Comparison of ENCODE assay signal across 10 cellular contexts in the genomic region with DNA sequence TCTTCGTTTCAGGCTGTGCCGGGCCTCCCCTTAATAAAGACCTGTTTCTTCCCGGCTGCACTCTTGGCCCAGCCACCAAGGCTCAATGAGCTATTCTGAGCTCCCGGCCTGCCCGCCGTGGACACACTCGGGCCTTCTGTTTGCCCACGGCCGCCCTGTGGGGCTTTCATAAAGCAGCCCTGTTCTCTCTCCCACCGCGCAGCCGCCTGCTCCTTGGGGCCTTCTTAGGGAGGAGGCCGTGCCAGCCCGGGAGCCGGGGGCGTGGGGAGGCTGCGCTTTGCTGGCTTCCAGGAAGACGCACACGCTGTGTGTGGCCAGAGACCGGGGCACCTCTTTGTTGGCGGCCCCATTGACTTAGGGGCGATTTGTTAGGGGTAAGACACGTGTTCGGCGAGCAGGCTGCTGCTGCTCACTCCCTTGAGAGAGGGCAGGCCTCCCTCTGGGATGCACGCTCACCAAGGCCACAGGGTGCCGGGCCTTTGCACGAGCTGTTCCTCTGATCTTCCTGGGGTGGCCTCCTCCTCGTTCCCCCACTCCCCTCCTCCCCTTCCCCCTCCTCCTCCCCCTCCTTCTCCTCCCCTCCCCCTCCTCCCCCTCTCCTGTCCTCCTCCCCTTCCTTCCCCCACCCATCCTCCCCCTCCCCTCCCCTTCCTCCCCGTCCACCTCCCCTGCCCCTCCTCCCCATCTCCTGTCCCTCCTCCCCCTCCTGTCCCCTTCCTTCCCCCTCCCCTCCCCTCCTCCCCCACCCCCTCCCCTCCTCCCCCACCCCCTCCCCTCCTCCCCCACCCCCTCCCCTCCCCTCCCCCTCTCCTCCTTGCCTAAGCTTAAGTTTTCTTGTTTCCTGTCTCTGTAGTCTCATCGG. TPM values are rescaled to one million over a fixed set of nuclear protein-coding genes. Genes with fewer than 3 reads are reported as not detected.
DNase-seq lines count a peak whose midpoint lies in the region; ATAC-seq and TF ChIP-seq lines count a peak whose summit lies in the region.
"Had no signal": no experiment of that assay in that cellular context is flagged by ENCODE, and none has a peak within 500 bp of the region (broad histone marks: within the 10 kb centered on the region; RNA-seq: fewer than 3 reads in every experiment).

No MANE protein-coding gene starts in this region.

- H3K4me3 ChIP-seq in ACC112 (ENCODE audit: low read depth, low read length) = peak overlapping the region; percentile 58
- peak overlapping the region; percentile 21 for H3K4me3 ChIP-seq in neural progenitor cell

- H3K27me3 Mint-ChIP-seq in neural progenitor cell (ENCODE audit: insufficient read depth, low read depth) = peaks cover 19% of the 10 kb centered on the region

- H3K27ac Mint-ChIP-seq in neural progenitor cell = peak overlapping the region; percentile 63

- peaks cover 24% of the 10 kb centered on the region for H3K4me1 ChIP-seq in ACC112 (ENCODE audit: control insufficient read depth, insufficient read depth, low read length, unreplicated experiment)
- H3K4me1 ChIP-seq in neural progenitor cell = peaks cover 12% of the 10 kb centered on the region

- H3K9ac ChIP-seq in neural progenitor cell = no peak overlapping the region

- H4K20me1 ChIP-seq in neural progenitor cell (ENCODE audit: low read depth) = no peaks in the 10 kb centered on the region

- no peaks in the 10 kb centered on the region for H3K9me3 ChIP-seq in neural progenitor cell (ENCODE audit: low read depth)
- H3K9me3 ChIP-seq: right lobe of liver had no signal

- no peaks in the 10 kb centered on the region for H3K36me3 ChIP-seq in ACC112 (ENCODE audit: insufficient read depth, low read length)
- no peaks in the 10 kb centered on the region for H3K36me3 ChIP-seq in neural progenitor cell
- H3K36me3 ChIP-seq: right lobe of liver had no signal

- H3K4me2 ChIP-seq in neural progenitor cell = peak overlapping the region; percentile 57

- peak overlapping the region; percentile 28 for H2AFZ ChIP-seq in ACC112 (ENCODE audit: low read length, unreplicated experiment)
- peak overlapping the region; percentile 50 for H2AFZ ChIP-seq in neural progenitor cell (replicated peaks)

- peak overlapping the region; percentile 75 for H3K4me3 Mint-ChIP-seq in neural progenitor cell

- no peaks in the 10 kb centered on the region for H3K9me3 Mint-ChIP-seq in neural progenitor cell

- peaks cover 32% of the 10 kb centered on the region for H3K4me1 Mint-ChIP-seq in neural progenitor cell

- DNase-seq in RPMI7951 (ENCODE audit: low read depth) (peak; percentile 84), fibroblast of gingiva (ENCODE audit: low read depth) (peak; percentile 62), neural progenitor cell (ENCODE audit: low spot score) (peak; percentile 86), Kasumi-1 (lab: John Stamatoyannopoulos, UW) (no peak), cortex of kidney (lab: John Stamatoyannopoulos, UW) (no peak)
- no peak for DNase-seq in stimulated activated CD8-positive, alpha-beta memory T cell treated with anti-CD3 and anti-CD28 coated beads, Interleukin-4, amount 100 ng/mL, for 48 hours

- peaks cover 24% of the 10 kb centered on the region for H3F3A ChIP-seq in neural progenitor cell (ENCODE audit: low read depth)

- ATAC-seq in SK-N-SH treated with all-trans-retinoic acid at 6 μM for 48 hours = no peak
- ATAC-seq: right lobe of liver had no signal

- H3K27ac ChIP-seq in ACC112 (ENCODE audit: low read depth, low read length) (peak overlapping the region; percentile 26), neural progenitor cell (peak overlapping the region; percentile 63)

- no peak for TF ChIP-seq CTCF in neural progenitor cell (IDR thresholded peaks at IDR 0.05)

- H3K36me3 Mint-ChIP-seq in neural progenitor cell = no peaks in the 10 kb centered on the region

- H3K27me3 ChIP-seq in ACC112 (ENCODE audit: insufficient read depth, low read length) (no peaks in the 10 kb centered on the region), neural progenitor cell (no peaks in the 10 kb centered on the region)
- H3K27me3 ChIP-seq: right lobe of liver had no signal

- H3K79me2 ChIP-seq in ACC112 (ENCODE audit: control insufficient read depth, insufficient read depth, low read length, unreplicated experiment) = no peaks in the 10 kb centered on the region
- H3K79me2 ChIP-seq in neural progenitor cell (ENCODE audit: low read depth) = no peaks in the 10 kb centered on the region

TF ChIP-seq in SK-N-SH treated with all-trans-retinoic acid at 6 μM for 48 hours, 23 proteins besides CTCF, POLR2A, EP300 and RAD21:
- TF ChIP-seq, protein P1, sequence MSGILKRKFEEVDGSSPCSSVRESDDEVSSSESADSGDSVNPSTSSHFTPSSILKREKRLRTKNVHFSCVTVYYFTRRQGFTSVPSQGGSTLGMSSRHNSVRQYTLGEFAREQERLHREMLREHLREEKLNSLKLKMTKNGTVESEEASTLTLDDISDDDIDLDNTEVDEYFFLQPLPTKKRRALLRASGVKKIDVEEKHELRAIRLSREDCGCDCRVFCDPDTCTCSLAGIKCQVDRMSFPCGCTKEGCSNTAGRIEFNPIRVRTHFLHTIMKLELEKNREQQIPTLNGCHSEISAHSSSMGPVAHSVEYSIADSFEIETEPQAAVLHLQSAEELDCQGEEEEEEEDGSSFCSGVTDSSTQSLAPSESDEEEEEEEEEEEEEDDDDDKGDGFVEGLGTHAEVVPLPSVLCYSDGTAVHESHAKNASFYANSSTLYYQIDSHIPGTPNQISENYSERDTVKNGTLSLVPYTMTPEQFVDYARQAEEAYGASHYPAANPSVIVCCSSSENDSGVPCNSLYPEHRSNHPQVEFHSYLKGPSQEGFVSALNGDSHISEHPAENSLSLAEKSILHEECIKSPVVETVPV (CRISPR knock-in tag; IDR thresholded peaks at IDR 0.05) = no peak
- TF ChIP-seq ARNTL (CRISPR knock-in tag; IDR thresholded peaks at IDR 0.05; ENCODE audit: borderline replicate concordance, low read depth) (no peak), ZC3H10 (CRISPR knock-in tag; IDR thresholded peaks at IDR 0.05) (no peak), CSDC2 (CRISPR knock-in tag; IDR thresholded peaks at IDR 0.05) (no peak), RARB (CRISPR knock-in tag; IDR thresholded peaks at IDR 0.05) (no peak), BACH2 (CRISPR knock-in tag; IDR thresholded peaks at IDR 0.05; ENCODE audit: borderline replicate concordance) (no peak), ZNF70 (CRISPR knock-in tag; IDR thresholded peaks at IDR 0.05) (no peak), ZNF8 (CRISPR knock-in tag; IDR thresholded peaks at IDR 0.05) (no peak)
- TF ChIP-seq, protein P2, sequence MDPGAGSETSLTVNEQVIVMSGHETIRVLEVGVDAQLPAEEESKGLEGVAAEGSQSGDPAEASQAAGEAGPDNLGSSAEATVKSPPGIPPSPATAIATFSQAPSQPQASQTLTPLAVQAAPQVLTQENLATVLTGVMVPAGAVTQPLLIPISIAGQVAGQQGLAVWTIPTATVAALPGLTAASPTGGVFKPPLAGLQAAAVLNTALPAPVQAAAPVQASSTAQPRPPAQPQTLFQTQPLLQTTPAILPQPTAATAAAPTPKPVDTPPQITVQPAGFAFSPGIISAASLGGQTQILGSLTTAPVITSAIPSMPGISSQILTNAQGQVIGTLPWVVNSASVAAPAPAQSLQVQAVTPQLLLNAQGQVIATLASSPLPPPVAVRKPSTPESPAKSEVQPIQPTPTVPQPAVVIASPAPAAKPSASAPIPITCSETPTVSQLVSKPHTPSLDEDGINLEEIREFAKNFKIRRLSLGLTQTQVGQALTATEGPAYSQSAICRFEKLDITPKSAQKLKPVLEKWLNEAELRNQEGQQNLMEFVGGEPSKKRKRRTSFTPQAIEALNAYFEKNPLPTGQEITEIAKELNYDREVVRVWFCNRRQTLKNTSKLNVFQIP (CRISPR knock-in tag; IDR thresholded peaks at IDR 0.05; ENCODE audit: borderline replicate concordance, low read depth) = no peak
- TF ChIP-seq, protein P3, sequence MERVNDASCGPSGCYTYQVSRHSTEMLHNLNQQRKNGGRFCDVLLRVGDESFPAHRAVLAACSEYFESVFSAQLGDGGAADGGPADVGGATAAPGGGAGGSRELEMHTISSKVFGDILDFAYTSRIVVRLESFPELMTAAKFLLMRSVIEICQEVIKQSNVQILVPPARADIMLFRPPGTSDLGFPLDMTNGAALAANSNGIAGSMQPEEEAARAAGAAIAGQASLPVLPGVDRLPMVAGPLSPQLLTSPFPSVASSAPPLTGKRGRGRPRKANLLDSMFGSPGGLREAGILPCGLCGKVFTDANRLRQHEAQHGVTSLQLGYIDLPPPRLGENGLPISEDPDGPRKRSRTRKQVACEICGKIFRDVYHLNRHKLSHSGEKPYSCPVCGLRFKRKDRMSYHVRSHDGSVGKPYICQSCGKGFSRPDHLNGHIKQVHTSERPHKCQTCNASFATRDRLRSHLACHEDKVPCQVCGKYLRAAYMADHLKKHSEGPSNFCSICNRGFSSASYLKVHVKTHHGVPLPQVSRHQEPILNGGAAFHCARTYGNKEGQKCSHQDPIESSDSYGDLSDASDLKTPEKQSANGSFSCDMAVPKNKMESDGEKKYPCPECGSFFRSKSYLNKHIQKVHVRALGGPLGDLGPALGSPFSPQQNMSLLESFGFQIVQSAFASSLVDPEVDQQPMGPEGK (CRISPR knock-in tag; IDR thresholded peaks at IDR 0.05; ENCODE audit: borderline replicate concordance) = no peak

RNA-seq across cellular contexts. Expression of a gene that starts 11.3 kb away (rescaled TPM):
- 11.5 and 21.2 TPM in 2 replicates for total RNA-seq in RPMI7951 (2014; rRNA removed; shearing (Covaris generic))
- 10.5 and 24.6 TPM in 2 replicates for total RNA-seq in neural progenitor cell (ENCODE audit: low replicate concordance)

RNA-seq across cellular contexts. Expression of a gene that starts 17.6 kb away (rescaled TPM):
- 53.2 and 61.4 TPM in 2 replicates for total RNA-seq in RPMI7951 (2014; rRNA removed; shearing (Covaris generic))
- 90.6 and 141 TPM in 2 replicates for total RNA-seq in neural progenitor cell (ENCODE audit: low replicate concordance)

RNA-seq across cellular contexts. Expression of a gene that starts 33.6 kb away (rescaled TPM):
- not detected in 2 replicates for total RNA-seq in RPMI7951 (2014; rRNA removed; shearing (Covaris generic))
- total RNA-seq in neural progenitor cell (ENCODE audit: low replicate concordance) = not detected in 2 replicates
- total RNA-seq: LHCN-M2 had no signal

RNA-seq across cellular contexts. Expression of a gene that starts 55.2 kb away (rescaled TPM):
- total RNA-seq in RPMI7951 (2014; rRNA removed; shearing (Covaris generic)) = 14.1 and 17.4 TPM in 2 replicates
- total RNA-seq in neural progenitor cell (ENCODE audit: low replicate concordance) = 42.9 and 52.2 TPM in 2 replicates

Comparison
In these comparisons a context has a peak if more than half of its experiments do, and no peak if none do; other contexts are left out.
1. DNase-seq: peak in RPMI7951 (single experiment), fibroblast of gingiva (single experiment) and neural progenitor cell (single experiment); none in stimulated activated CD8-positive, alpha-beta memory T cell treated with anti-CD3 and anti-CD28 coated beads, Interleukin-4, amount 100 ng/mL, for 48 hours (single experiment), Kasumi-1 (0 of 2) and cortex of kidney (single experiment).